12 cellular contexts compared by ENCODE assay signal in genomic region chr17:38907930-38908675, GRCh38. TPM values are rescaled to one million over a fixed set of nuclear protein-coding genes. Genes with fewer than 3 reads are reported as not detected.
A peak's percentile ranks its signal among the peaks of the same experiment; 100 is the strongest.
DNase-seq lines count a peak whose midpoint lies in the region; ATAC-seq and TF ChIP-seq lines count a peak whose summit lies in the region.
"Had no signal": no experiment of that assay in that cellular context is flagged by ENCODE, and none has a peak within 500 bp of the region (broad histone marks: within the 10 kb centered on the region; RNA-seq: fewer than 3 reads in every experiment).

No MANE protein-coding gene starts in this region.

- CTCF ChIA-PET in CD8-positive, alpha-beta T cell (lab: Charles Lee), result interaction anchor here (1.1 to 2.4 kb wide), 6 partner anchors 10 to 336 kb away, joined by 3 to 9 read pairs (median 4); no protein-coding TSS in a partner anchor

- peaks cover 32% of the 10 kb centered on the region for H3K4me1 ChIP-seq in CD8-positive, alpha-beta T cell (ENCODE audit: insufficient read depth, low read length)
- peaks cover 0 to 80% (median 42%) of the 10 kb centered on the region in 3 donors for H3K4me1 ChIP-seq in gastroesophageal sphincter

- no peak for TF ChIP-seq CTCF in CD8-positive, alpha-beta T cell (IDR thresholded peaks at IDR 0.05)
- TF ChIP-seq CTCF in WERI-Rb-1 (IDR thresholded peaks at IDR 0.05; ENCODE audit: low read depth, low read length), result 0 out of 2 replicates have a peak, but pooled peaks have one; percentile 12
- no peak for TF ChIP-seq CTCF in gastroesophageal sphincter (IDR thresholded peaks at IDR 0.05)
- TF ChIP-seq CTCF in retinal pigment epithelial cell (conservative IDR thresholded peaks at IDR 0.05; ENCODE audit: low read depth, low read length), result peak; percentile 17

- H3K4me1 Mint-ChIP-seq in CD8-positive, alpha-beta T cell (ENCODE audit: low read depth), result peaks cover 45% of the 10 kb centered on the region

- peaks cover 10% of the 10 kb centered on the region for H3K36me3 ChIP-seq in CD8-positive, alpha-beta T cell (ENCODE audit: insufficient read depth, low read length)
- peaks cover 10% of the 10 kb centered on the region; the same call in 1 of the 2 replicates for H3K36me3 ChIP-seq in WERI-Rb-1
- H3K36me3 ChIP-seq in gastroesophageal sphincter, result peaks cover 0 to 49% of the 10 kb centered on the region in 2 donors

- peak overlapping the region; percentile 62 for H3K27ac Mint-ChIP-seq in CD8-positive, alpha-beta T cell

- no peak overlapping the region for H3K4me3 Mint-ChIP-seq in CD8-positive, alpha-beta T cell

- WGBS in gastroesophageal sphincter (ENCODE audit: low coverage in 1 of 2), 2 donors, result 30 to 50% methylated on average over 2 of the region's 15 CpGs

- H3K27ac ChIP-seq in CD8-positive, alpha-beta T cell (ENCODE audit: low read depth, low read length), result no peak overlapping the region
- H3K27ac ChIP-seq in WERI-Rb-1 (no peak overlapping the region), gastroesophageal sphincter (peak overlapping the region in 3 of 4 donors; percentile 51 to 68 (median 65))

- H3K27me3 ChIP-seq in CD8-positive, alpha-beta T cell (ENCODE audit: insufficient read depth, low read length), result no peaks in the 10 kb centered on the region
- no peaks in the 10 kb centered on the region for H3K27me3 ChIP-seq in WERI-Rb-1 (ENCODE audit: insufficient read depth, low read depth, severe bottlenecking)
- H3K27me3 ChIP-seq in gastroesophageal sphincter, result no peaks in the 10 kb centered on the region

- POLR2A ChIA-PET in CD8-positive, alpha-beta T cell (lab: Charles Lee), result interaction anchor here (1.0 to 1.8 kb wide), 3 partner anchors 17 to 55 kb away, joined by 3 to 7 read pairs (median 4); partner anchors contain the start of genes LASP1, LASP1NB and RPL23

- TF ChIP-seq EP300 in gastroesophageal sphincter (IDR thresholded peaks at IDR 0.05), result no peak

- intact Hi-C loops in CD8-positive, alpha-beta T cell (cut with DNase I, micrococcal nuclease), result no loop called here
- intact Hi-C loops in left colon (cut with DNase I, micrococcal nuclease), result no loop called here

- H3K36me3 Mint-ChIP-seq in CD8-positive, alpha-beta T cell, result peaks cover 70% of the 10 kb centered on the region

- DNase-seq in CD8-positive, alpha-beta T cell, result no peak
- DNase-seq in WERI-Rb-1 (no peak), retinal pigment epithelial cell (ENCODE audit: low read depth) (no peak), NCI-H187 (lab: John Stamatoyannopoulos, UW) (no peak), NCI-H345 (lab: John Stamatoyannopoulos, UW) (no peak), left colon (no peak)
- DNase-seq: activated CD4-positive, CD25-positive, alpha-beta regulatory T cell treated with anti-CD3 and anti-CD28 coated beads, Interleukin-2, amount 50 U/mL, for 72 hours; erythroblast; NCI-H187 treated with DMSO at 0.1 percent for 48 hours had no signal

- no peak overlapping the region for H3K4me3 ChIP-seq in CD8-positive, alpha-beta T cell (ENCODE audit: low read depth, low read length)
- H3K4me3 ChIP-seq in WERI-Rb-1 (ENCODE audit: low read depth, low read length), result no peak overlapping the region
- no peak overlapping the region for H3K4me3 ChIP-seq in gastroesophageal sphincter
- no peak overlapping the region for H3K4me3 ChIP-seq in retinal pigment epithelial cell (ENCODE audit: low read length)

- TF ChIP-seq POLR2A in gastroesophageal sphincter (IDR thresholded peaks at IDR 0.05), result no peak

- H3K27me3 Mint-ChIP-seq in CD8-positive, alpha-beta T cell (ENCODE audit: low read depth), result no peaks in the 10 kb centered on the region

- no peak for ATAC-seq in CD8-positive, alpha-beta T cell
- ATAC-seq in gastroesophageal sphincter (no peak), HG03442 (IDR thresholded peaks at IDR 0.05; ENCODE audit: unreplicated experiment) (no peak), left colon (no peak)

- H3K9me3 Mint-ChIP-seq in CD8-positive, alpha-beta T cell, result no peaks in the 10 kb centered on the region

- H3K9me3 ChIP-seq in CD8-positive, alpha-beta T cell (ENCODE audit: low read length), result no peaks in the 10 kb centered on the region
- H3K9me3 ChIP-seq in WERI-Rb-1 (ENCODE audit: severe bottlenecking) (no peaks in the 10 kb centered on the region), gastroesophageal sphincter (no peaks in the 10 kb centered on the region)

RNA-seq across cellular contexts. Expression of gene LASP1, which starts 38.2 kb away (rescaled TPM):
- total RNA-seq in CD8-positive, alpha-beta T cell, result 10 to 100 TPM; 51.6 to 57.1 TPM
- total RNA-seq in gastroesophageal sphincter, result 10 to 100 TPM; 33.5 to 88.9 (median 73.6) TPM
- 100 to 1,000 TPM; 245 to 318 TPM for total RNA-seq in left colon

RNA-seq across cellular contexts. Expression of gene RPL23, which starts 54.6 kb away (rescaled TPM):
- total RNA-seq in CD8-positive, alpha-beta T cell, result 1,000 to 10,000 TPM; 2,036 to 2,052 TPM
- total RNA-seq in gastroesophageal sphincter (1,000 to 10,000 TPM in 3 of 4 donors, 100 to 1,000 TPM in 1; 755 to 2,040 (median 1,511) TPM), left colon (100 to 1,000 TPM; 836 to 861 TPM)

RNA-seq across cellular contexts. Expression of gene FBXO47, which starts 59.1 kb away (rescaled TPM):
- not detected for total RNA-seq in CD8-positive, alpha-beta T cell
- total RNA-seq in gastroesophageal sphincter, result under 1 TPM in 1 of 4 donors, not detected in 3; 0.25 TPM
- total RNA-seq in left colon, result not detected
- total RNA-seq: HT-29 had no signal

Comparison
In these comparisons a context has a peak if more than half of its experiments do, and no peak if none do; other contexts are left out.
1. H3K27ac ChIP-seq: peak in gastroesophageal sphincter (3 of 4); none in CD8-positive, alpha-beta T cell (single experiment) and WERI-Rb-1 (single experiment).
2. CTCF ChIP-seq: peak in WERI-Rb-1 (single experiment) and retinal pigment epithelial cell (single experiment); none in CD8-positive, alpha-beta T cell (single experiment) and gastroesophageal sphincter (0 of 4).